ENCODE assay signal across 20 cellular contexts in genomic region chr16:79317521-79317920, GRCh38.
"Had no signal": no experiment of that assay in that cellular context is flagged by ENCODE, and none has a peak within 500 bp of the region (broad histone marks: within the 10 kb centered on the region; RNA-seq: fewer than 3 reads in every experiment).

No MANE protein-coding gene starts in this region.

- H3K4me1 ChIP-seq: adrenal gland, gastroesophageal sphincter had no signal

- H3K9me3 ChIP-seq: adrenal gland, gastroesophageal sphincter, heart right ventricle, mucosa of descending colon, suprapubic skin had no signal

- H3K27ac Mint-ChIP-seq: activated B cell treated with CpG ODN at 0.5 μM for 24 hours; activated naive CD4-positive, alpha-beta T cell treated with anti-CD3 and anti-CD28 coated beads for 36 hours; memory B cell; T-helper 1 cell treated with Interleukin-12 subunit alpha and Interleukin-12 subunit beta and Interleukin-4 antibody, amounts not matched to agents 30 μg/mL and 1 μg/mL, for 36 hours had no signal

- H3K9me3 Mint-ChIP-seq: activated B cell treated with CpG ODN at 0.5 μM for 24 hours; activated naive CD4-positive, alpha-beta T cell treated with anti-CD3 and anti-CD28 coated beads for 36 hours; T-helper 1 cell treated with Interleukin-12 subunit alpha and Interleukin-12 subunit beta and Interleukin-4 antibody, amounts not matched to agents 30 μg/mL and 1 μg/mL, for 36 hours had no signal

- FAIRE-seq: kidney, TTC549 had no signal

- ATAC-seq: gastroesophageal sphincter; heart right ventricle; left ventricle myocardium superior; mucosa of descending colon; naive thymus-derived CD4-positive, alpha-beta T cell; stimulated activated naive CD8-positive, alpha-beta T cell treated with anti-CD3 and anti-CD28 coated beads, Interleukin-15, Interleukin-2, amounts not matched to agents 100 U/mL and 50 U/mL, for 24 hours had no signal

- DNase-seq: activated B cell treated with CpG ODN at 0.5 μM for 24 hours; activated CD4-positive, alpha-beta T cell treated with anti-CD3 and anti-CD28 coated beads, Interleukin-2, amount 50 U/mL, for 4 hours; activated naive CD4-positive, alpha-beta T cell treated with anti-CD3 and anti-CD28 coated beads for 36 hours; adrenal gland; dorsolateral prefrontal cortex; erythroblast; heart right ventricle; kidney; left ventricle myocardium superior; mucosa of descending colon; naive thymus-derived CD4-positive, alpha-beta T cell; stimulated activated CD4-positive, alpha-beta T cell treated with anti-CD3 and anti-CD28 coated beads, Interleukin-2, amount 100 ng/mL, for 48 hours; stimulated activated naive CD8-positive, alpha-beta T cell treated with anti-CD3 and anti-CD28 coated beads, Interleukin-15, Interleukin-2, amounts not matched to agents 100 U/mL and 50 U/mL, for 24 hours; trophoblast cell had no signal

- H3K27ac ChIP-seq: adrenal gland, cardiac muscle cell, dorsolateral prefrontal cortex, gastroesophageal sphincter, heart right ventricle, suprapubic skin had no signal

- H3K36me3 Mint-ChIP-seq: memory B cell had no signal

- H3K27me3 ChIP-seq: adrenal gland had no signal

- H3K4me3 Mint-ChIP-seq: activated B cell treated with CpG ODN at 0.5 μM for 24 hours; activated naive CD4-positive, alpha-beta T cell treated with anti-CD3 and anti-CD28 coated beads for 36 hours; memory B cell; naive thymus-derived CD4-positive, alpha-beta T cell; T-helper 1 cell treated with Interleukin-12 subunit alpha and Interleukin-12 subunit beta and Interleukin-4 antibody, amounts not matched to agents 30 μg/mL and 1 μg/mL, for 36 hours had no signal

- H3K4me3 ChIP-seq: adrenal gland, cardiac muscle cell, dorsolateral prefrontal cortex, gastroesophageal sphincter, heart right ventricle, mucosa of descending colon, suprapubic skin had no signal

- H3K36me3 ChIP-seq: adrenal gland, cardiac muscle cell, gastroesophageal sphincter, heart right ventricle, suprapubic skin had no signal
